ENCODE assay signal across 11 cellular contexts in genomic region chr6:164085552-164086325, GRCh38.
DNase-seq lines count a peak whose midpoint lies in the region; ATAC-seq and TF ChIP-seq lines count a peak whose summit lies in the region.
"Had no signal": no experiment of that assay in that cellular context is flagged by ENCODE, and none has a peak within 500 bp of the region (broad histone marks: within the 10 kb centered on the region; RNA-seq: fewer than 3 reads in every experiment).

No MANE protein-coding gene starts in this region.

- H3K4me1 ChIP-seq in muscle layer of duodenum (ENCODE audit: control insufficient read depth in 1 of 2, insufficient read depth in 2 of 2, low read length in 2 of 2) (no peaks in the 10 kb centered on the region), suprapubic skin (no peaks in the 10 kb centered on the region)

- H3K27me3 Mint-ChIP-seq in activated T-cell treated with anti-CD3 and anti-CD28 coated beads, Interleukin-2, amount 50 U/mL, for 24 hours = peaks cover 23% of the 10 kb centered on the region

- no peak for ATAC-seq in HG03520 (IDR thresholded peaks at IDR 0.05; ENCODE audit: unreplicated experiment)
- ATAC-seq in HG02588 (IDR thresholded peaks at IDR 0.05; ENCODE audit: unreplicated experiment) = no peak
- ATAC-seq: activated T-cell treated with anti-CD3 and anti-CD28 coated beads, Interleukin-2, amount 50 U/mL, for 72 hours had no signal

- H3K27ac Mint-ChIP-seq in activated T-cell treated with anti-CD3 and anti-CD28 coated beads, Interleukin-2, amount 50 U/mL, for 24 hours = no peak overlapping the region
- H3K27ac Mint-ChIP-seq: activated T-cell treated with anti-CD3 and anti-CD28 coated beads, Interleukin-2, amount 50 U/mL, for 72 hours had no signal

- no peaks in the 10 kb centered on the region for H3K9me3 ChIP-seq in muscle layer of duodenum (ENCODE audit: control insufficient read depth in 1 of 2, low read length in 2 of 2)
- no peaks in the 10 kb centered on the region for H3K9me3 ChIP-seq in suprapubic skin

- H3K4me3 ChIP-seq in fibroblast of the aortic adventitia (ENCODE audit: low read depth, low read length) = no peak overlapping the region
- no peak overlapping the region for H3K4me3 ChIP-seq in muscle layer of duodenum (ENCODE audit: low read depth in 1 of 2, low read length in 2 of 2)
- H3K4me3 ChIP-seq in suprapubic skin = no peak overlapping the region

- TF ChIP-seq POLR2A in suprapubic skin (IDR thresholded peaks at IDR 0.05) = no peak

- DNase-seq in RPMI7951 (ENCODE audit: low read depth) (peak; percentile 93), fibroblast of the aortic adventitia (ENCODE audit: low read depth) (peak; percentile 83), suprapubic skin (ENCODE audit: low spot score in 2 of 2) (peak in 1 of 2 donors; percentile 79), NCI-H510A (lab: John Stamatoyannopoulos, UW) (no peak)
- DNase-seq in activated T-cell treated with anti-CD3 and anti-CD28 coated beads, Interleukin-2, amount 50 U/mL, for 24 hours = no peak
- DNase-seq: activated T-cell treated with anti-CD3 and anti-CD28 coated beads, Interleukin-2, amount 50 U/mL, for 72 hours; NCI-H1092; SHP77 had no signal

- H3K27ac ChIP-seq in muscle layer of duodenum (ENCODE audit: low read length) = peak overlapping the region; percentile 66
- peak overlapping the region; percentile 72 for H3K27ac ChIP-seq in suprapubic skin

- WGBS in suprapubic skin = 70% methylated on average over 27 of the region's 27 CpGs

- no peaks in the 10 kb centered on the region for H3K27me3 ChIP-seq in muscle layer of duodenum (ENCODE audit: low read depth, low read length)
- no peaks in the 10 kb centered on the region for H3K27me3 ChIP-seq in suprapubic skin

- H3K36me3 Mint-ChIP-seq in activated T-cell treated with anti-CD3 and anti-CD28 coated beads, Interleukin-2, amount 50 U/mL, for 24 hours (ENCODE audit: low read depth) = no peaks in the 10 kb centered on the region

- TF ChIP-seq CTCF in fibroblast of the aortic adventitia (IDR thresholded peaks at IDR 0.05; ENCODE audit: insufficient read depth, low read length) (no peak), suprapubic skin (IDR thresholded peaks at IDR 0.05) (no peak)

- H3K9me3 Mint-ChIP-seq in activated T-cell treated with anti-CD3 and anti-CD28 coated beads, Interleukin-2, amount 50 U/mL, for 24 hours = no peaks in the 10 kb centered on the region
- H3K9me3 Mint-ChIP-seq: activated T-cell treated with anti-CD3 and anti-CD28 coated beads, Interleukin-2, amount 50 U/mL, for 72 hours had no signal

- no peaks in the 10 kb centered on the region for H3K36me3 ChIP-seq in muscle layer of duodenum (ENCODE audit: control insufficient read depth in 1 of 2, insufficient read depth in 2 of 2, low read length in 2 of 2)
- H3K36me3 ChIP-seq in suprapubic skin = no peaks in the 10 kb centered on the region

- no peak overlapping the region for H3K4me3 Mint-ChIP-seq in activated T-cell treated with anti-CD3 and anti-CD28 coated beads, Interleukin-2, amount 50 U/mL, for 24 hours
- H3K4me3 Mint-ChIP-seq: activated T-cell treated with anti-CD3 and anti-CD28 coated beads, Interleukin-2, amount 50 U/mL, for 72 hours had no signal

- TF ChIP-seq EP300 in suprapubic skin (IDR thresholded peaks at IDR 0.05) = no peak

- H3K4me1 Mint-ChIP-seq in activated T-cell treated with anti-CD3 and anti-CD28 coated beads, Interleukin-2, amount 50 U/mL, for 24 hours (ENCODE audit: low read depth) = no peaks in the 10 kb centered on the region

Comparison
In these comparisons a context has a peak if more than half of its experiments do, and no peak if none do; other contexts are left out.
1. DNase-seq: peak in RPMI7951 (single experiment) and fibroblast of the aortic adventitia (single experiment); none in NCI-H510A (single experiment) and activated T-cell treated with anti-CD3 and anti-CD28 coated beads, Interleukin-2, amount 50 U/mL, for 24 hours (single experiment).